In genomic region chr18:29780814-29781213, GRCh38 we compare ENCODE assay signal across 33 cellular contexts.
"Had no signal": no experiment of that assay in that cellular context is flagged by ENCODE, and none has a peak within 500 bp of the region (broad histone marks: within the 10 kb centered on the region; RNA-seq: fewer than 3 reads in every experiment).

No MANE protein-coding gene starts in this region.

- H3K27me3 ChIP-seq: adrenal gland, ascending aorta, breast epithelium, esophagus squamous epithelium, stomach, thyroid gland, upper lobe of left lung, vagina had no signal

- H3K4me1 ChIP-seq: adrenal gland, ascending aorta, breast epithelium, esophagus squamous epithelium, stomach, thyroid gland, upper lobe of left lung, vagina had no signal

- H3K27ac ChIP-seq: adrenal gland, ascending aorta, breast epithelium, epithelial cell of prostate, esophagus squamous epithelium, stomach, thyroid gland, upper lobe of left lung, vagina, VCaP had no signal

- H3K36me3 Mint-ChIP-seq: activated naive CD8-positive, alpha-beta T cell treated with anti-CD3 and anti-CD28 coated beads for 36 hours; mesothelial cell of epicardium; naive B cell; stimulated activated naive B cell treated with anti-CD40 and anti-IgM and Interleukin-4, amounts not matched to agents 10 μg/mL and 1 μg/mL and 100 μg/mL, for 72 hours had no signal

- H3K9me3 ChIP-seq: adrenal gland, ascending aorta, breast epithelium, esophagus squamous epithelium, thyroid gland, upper lobe of left lung, vagina had no signal

- DNase-seq: activated CD4-positive, alpha-beta T cell treated with anti-CD3 and anti-CD28 coated beads for 48 hours; activated CD4-positive, alpha-beta T cell treated with anti-CD3 and anti-CD28 coated beads, Interleukin-2, amount 50 U/mL, for 48 hours; activated CD8-positive, alpha-beta memory T cell treated with anti-CD3 and anti-CD28 coated beads for 24 hours; activated effector memory CD4-positive, alpha-beta T cell treated with anti-CD3 and anti-CD28 coated beads, Interleukin-2, amount 50 U/mL, for 16 hours; activated naive CD4-positive, alpha-beta T cell treated with anti-CD3 and anti-CD28 coated beads for 36 hours; activated naive CD8-positive, alpha-beta T cell treated with anti-CD3 and anti-CD28 coated beads for 36 hours; activated T-cell treated with anti-CD3 and anti-CD28 coated beads, Interleukin-2, amount 50 U/mL, for 1 hour; adrenal gland; central memory CD4-positive, alpha-beta T cell; effector CD4-positive, alpha-beta T cell; esophagus squamous epithelium; foreskin melanocyte; kidney; left colon; mammary epithelial cell; naive B cell; occipital lobe; right cardiac atrium; stimulated activated CD4-positive, alpha-beta T cell treated with anti-CD3 and anti-CD28 coated beads, Interleukin-15, amount 100 ng/mL, for 24 hours; stimulated activated CD4-positive, alpha-beta T cell treated with anti-CD3 and anti-CD28 coated beads, Interleukin-2, amount 100 ng/mL, for 24 hours; stimulated activated naive B cell treated with anti-CD40 and anti-IgM and Interleukin-4, amounts not matched to agents 10 μg/mL and 1 μg/mL and 100 μg/mL, for 72 hours; stomach; thyroid gland; upper lobe of left lung had no signal

- H3K4me3 ChIP-seq: adrenal gland, ascending aorta, breast epithelium, esophagus squamous epithelium, stomach, thyroid gland, upper lobe of left lung, vagina had no signal

- H3K27me3 Mint-ChIP-seq: activated naive CD8-positive, alpha-beta T cell treated with anti-CD3 and anti-CD28 coated beads for 36 hours; dendritic cell treated with granulocyte-macrophage colony-stimulating factor and Interleukin-4, amounts not matched to agents 40 ng/mL and 50 ng/mL, for 4 days; naive B cell; stimulated activated naive B cell treated with anti-CD40 and anti-IgM and Interleukin-4, amounts not matched to agents 10 μg/mL and 1 μg/mL and 100 μg/mL, for 72 hours had no signal

- H3K4me3 Mint-ChIP-seq: activated naive CD4-positive, alpha-beta T cell treated with anti-CD3 and anti-CD28 coated beads for 36 hours; activated naive CD8-positive, alpha-beta T cell treated with anti-CD3 and anti-CD28 coated beads for 36 hours; activated T-helper 1 cell treated with anti-CD3 and anti-CD28 coated beads, Interleukin-12 subunit alpha, Interleukin-12 subunit beta, Interleukin-2, Interleukin-4 antibody, amounts not matched to agents 30 ng/mL and 10 ng/mL and 1 ng/mL, durations not matched to agents 14 hours and 24 hours and 36 hours; dendritic cell treated with granulocyte-macrophage colony-stimulating factor and Interleukin-4, amounts not matched to agents 40 ng/mL and 50 ng/mL, for 4 days; mesothelial cell of epicardium; naive B cell; stimulated activated naive B cell treated with anti-CD40 and anti-IgM and Interleukin-4, amounts not matched to agents 10 μg/mL and 1 μg/mL and 100 μg/mL, for 72 hours had no signal

- H3K36me3 ChIP-seq: adrenal gland, ascending aorta, breast epithelium, esophagus squamous epithelium, stomach, thyroid gland, upper lobe of left lung, vagina had no signal

- ATAC-seq: activated CD4-positive, CD25-positive, alpha-beta regulatory T cell treated with anti-CD3 and anti-CD28 coated beads, Interleukin-2, amount 50 U/mL, for 24 hours; left colon; right cardiac atrium; stimulated activated naive B cell treated with anti-CD40 and anti-IgM and Interleukin-4, amounts not matched to agents 10 μg/mL and 1 μg/mL and 100 μg/mL, for 72 hours had no signal

- H3K27ac Mint-ChIP-seq: activated naive CD4-positive, alpha-beta T cell treated with anti-CD3 and anti-CD28 coated beads for 36 hours; activated naive CD8-positive, alpha-beta T cell treated with anti-CD3 and anti-CD28 coated beads for 36 hours; activated T-helper 1 cell treated with anti-CD3 and anti-CD28 coated beads, Interleukin-12 subunit alpha, Interleukin-12 subunit beta, Interleukin-2, Interleukin-4 antibody, amounts not matched to agents 30 ng/mL and 10 ng/mL and 1 ng/mL, durations not matched to agents 14 hours and 24 hours and 36 hours; dendritic cell treated with granulocyte-macrophage colony-stimulating factor and Interleukin-4, amounts not matched to agents 40 ng/mL and 50 ng/mL, for 4 days; mesothelial cell of epicardium; naive B cell; stimulated activated naive B cell treated with anti-CD40 and anti-IgM and Interleukin-4, amounts not matched to agents 10 μg/mL and 1 μg/mL and 100 μg/mL, for 72 hours had no signal

- H3K4me1 Mint-ChIP-seq: activated naive CD8-positive, alpha-beta T cell treated with anti-CD3 and anti-CD28 coated beads for 36 hours; naive B cell; stimulated activated naive B cell treated with anti-CD40 and anti-IgM and Interleukin-4, amounts not matched to agents 10 μg/mL and 1 μg/mL and 100 μg/mL, for 72 hours had no signal
